8 cellular contexts compared by ENCODE assay signal in the genomic region with DNA sequence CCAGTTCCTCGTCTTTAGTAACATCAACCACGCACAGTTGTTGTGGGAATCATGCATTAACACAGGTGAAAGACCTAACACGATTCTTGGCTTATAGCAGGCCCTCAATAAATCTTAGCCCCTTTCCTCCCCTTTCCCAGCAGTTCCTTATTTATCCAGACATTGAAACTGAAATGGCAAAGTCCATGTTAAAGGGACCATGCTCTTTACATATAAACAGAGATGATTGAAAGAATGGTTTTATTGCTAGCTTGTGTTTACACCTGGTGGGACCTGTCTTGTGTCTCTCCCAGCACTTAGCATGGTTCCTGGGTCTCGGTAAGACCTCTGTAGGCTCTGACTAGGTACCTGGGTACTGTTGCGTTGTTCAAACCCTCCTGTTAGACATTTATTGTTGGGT.
"Had no signal": no experiment of that assay in that cellular context is flagged by ENCODE, and none has a peak within 500 bp of the region (broad histone marks: within the 10 kb centered on the region; RNA-seq: fewer than 3 reads in every experiment).

No MANE protein-coding gene starts in this region.

- DNase-seq: IMR-90, KBM-7, KG1 had no signal

- ATAC-seq: HepG2, K562 had no signal

- H3K4me3 ChIP-seq: K562 had no signal

- FAIRE-seq: HepG2, HTR-8/SVneo, K562 had no signal

- H3K27ac ChIP-seq: HL-60 had no signal

- H3K27me3 Mint-ChIP-seq: IgD-negative memory B cell had no signal

- H3K36me3 Mint-ChIP-seq: IgD-negative memory B cell had no signal

- H3K4me1 Mint-ChIP-seq: IgD-negative memory B cell had no signal

- H3K27ac Mint-ChIP-seq: IgD-negative memory B cell had no signal

- H3K4me3 Mint-ChIP-seq: IgD-negative memory B cell had no signal
